In genomic region chr1:236078988-236079387, GRCh38 we compare ENCODE assay signal across 9 cellular contexts. TPM values are rescaled to one million over a fixed set of nuclear protein-coding genes. Genes with fewer than 3 reads are reported as not detected.
"Had no signal": no experiment of that assay in that cellular context is flagged by ENCODE, and none has a peak within 500 bp of the region (broad histone marks: within the 10 kb centered on the region; RNA-seq: fewer than 3 reads in every experiment).

No MANE protein-coding gene starts in this region.

- DNase-seq: H9, HCEC 1CT, HFFc6, KG1 had no signal

- H3K4me2 ChIP-seq: GM23338 had no signal

- ATAC-seq: GM23338 had no signal

- H2AFZ ChIP-seq: GM23338 had no signal

- H3K4me3 ChIP-seq: GM23338 had no signal

- H3K27ac ChIP-seq: HL-60 had no signal

- FAIRE-seq: H1, H54 had no signal

RNA-seq across cellular contexts. Expression of gene NID1, which starts 14.1 kb away (rescaled TPM):
- polyA plus RNA-seq: IgD-negative memory B cell had no signal
